In the genomic region with DNA sequence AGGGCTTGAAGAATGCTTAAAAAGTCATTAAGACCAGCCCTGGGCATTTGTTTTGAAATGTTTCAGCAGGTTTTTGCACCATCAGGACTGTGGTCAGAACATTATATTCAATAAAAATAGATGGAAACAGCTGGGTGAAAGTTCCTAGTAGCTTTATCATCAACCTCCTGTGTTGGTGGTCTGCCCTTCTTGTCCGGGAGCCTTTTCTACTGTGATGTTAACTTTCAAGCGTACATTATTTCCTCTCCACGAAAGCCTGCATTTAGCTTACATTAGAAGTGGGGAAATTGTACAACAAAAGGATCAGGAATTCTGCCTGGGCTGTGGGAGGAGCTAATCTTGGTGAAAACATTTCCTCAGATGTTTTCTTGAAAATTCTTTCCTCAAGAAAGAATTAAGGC, we compare ENCODE assay signal across 25 cellular contexts.
DNase-seq lines count a peak whose midpoint lies in the region; TF ChIP-seq lines count a peak whose summit lies in the region.
"Had no signal": no experiment of that assay in that cellular context is flagged by ENCODE, and none has a peak within 500 bp of the region (broad histone marks: within the 10 kb centered on the region; RNA-seq: fewer than 3 reads in every experiment).

No MANE protein-coding gene starts in this region.

- H3K4me3 ChIP-seq in AG04449 (ENCODE audit: low read depth, low read length) (no peak overlapping the region), SJCRH30 (no peak overlapping the region), osteoblast (ENCODE audit: insufficient read depth, low read length) (no peak overlapping the region)
- H3K4me3 ChIP-seq: A549, body of pancreas, HAP-1, spleen had no signal

- H3K79me2 ChIP-seq in osteoblast (ENCODE audit: insufficient read depth, low read length) = no peaks in the 10 kb centered on the region

- H4K20me1 ChIP-seq in osteoblast (ENCODE audit: insufficient read depth, low read length) = no peaks in the 10 kb centered on the region

- H3K4me1 ChIP-seq in SJCRH30 = peaks cover 59% of the 10 kb centered on the region
- H3K4me1 ChIP-seq in osteoblast (ENCODE audit: insufficient read depth, low read length) = peaks cover 4% of the 10 kb centered on the region
- H3K4me1 ChIP-seq: A549, body of pancreas, HAP-1, spleen had no signal

- H3K4me2 ChIP-seq in osteoblast (ENCODE audit: insufficient read depth, low read length) = no peak overlapping the region
- H3K4me2 ChIP-seq: A549 had no signal

- CTCF ChIA-PET in AG04449 (lab: Yijun Ruan, JAX) = interaction anchor here (0.8 to 6.8 kb wide), 13 partner anchors 10 to 189 kb away, joined by 3 to 86 read pairs (median 4); no protein-coding TSS in a partner anchor

- H3K27ac ChIP-seq in SJCRH30 (peak overlapping the region; percentile 72), osteoblast (ENCODE audit: low read depth, low read length) (no peak overlapping the region)
- H3K27ac ChIP-seq: A549, body of pancreas, epithelial cell of prostate, spleen had no signal

- TF ChIP-seq CTCF in AG04449 (IDR thresholded peaks at IDR 0.05; ENCODE audit: insufficient read depth, low read length, missing control alignments) (no peak), osteoblast (IDR thresholded peaks at IDR 0.05; ENCODE audit: extremely low read depth, low read depth, low read length) (no peak), GM20000 (IDR thresholded peaks at IDR 0.05; ENCODE audit: extremely low read depth, missing control alignments) (no peak)

- peak overlapping the region; percentile 4 for H2AFZ ChIP-seq in osteoblast (ENCODE audit: low read length)

- H3K27me3 ChIP-seq in SJCRH30 = no peaks in the 10 kb centered on the region
- H3K27me3 ChIP-seq in osteoblast (ENCODE audit: insufficient read depth, low read length) = no peaks in the 10 kb centered on the region
- H3K27me3 ChIP-seq: body of pancreas had no signal

- H3K9me3 ChIP-seq in SJCRH30 (replicated peaks) (no peaks in the 10 kb centered on the region), osteoblast (ENCODE audit: low read depth, low read length) (no peaks in the 10 kb centered on the region)
- H3K9me3 ChIP-seq: A549, body of pancreas, HAP-1, spleen had no signal

- H3K36me3 ChIP-seq in SJCRH30 = no peaks in the 10 kb centered on the region
- H3K36me3 ChIP-seq in osteoblast (ENCODE audit: insufficient read depth, low read length) = peaks cover 80% of the 10 kb centered on the region
- H3K36me3 ChIP-seq: HAP-1, spleen had no signal

- POLR2A ChIA-PET in AG04449 (lab: Yijun Ruan, JAX) = interaction anchor here (0.6 to 1.2 kb wide), 2 partner anchors 39 to 108 kb away, joined by 3 to 4 read pairs; no protein-coding TSS in a partner anchor

- DNase-seq in AG04449 (ENCODE audit: low read depth, low spot score) = peak; percentile 16
- DNase-seq in SJCRH30 = peak; percentile 80 to 94
- DNase-seq in fibroblast of gingiva (ENCODE audit: low read depth) = peak; percentile 9
- DNase-seq in osteoblast (ENCODE audit: insufficient read length, low spot score, missing footprints) = no peak
- DNase-seq in activated CD4-positive, alpha-beta T cell treated with anti-CD3 and anti-CD28 coated beads for 48 hours = no peak
- no peak for DNase-seq in AG08396 (ENCODE audit: low spot score)
- DNase-seq in GM20000 (ENCODE audit: low spot score) = no peak
- DNase-seq in NCI-H1092 (lab: John Stamatoyannopoulos, UW) = no peak
- DNase-seq: activated CD4-positive, alpha-beta memory T cell treated with anti-CD3 and anti-CD28 coated beads, Interleukin-2, amount 10 ng/mL, durations not matched to agents 7 days and 5 days; activated naive CD4-positive, alpha-beta T cell treated with anti-CD3 and anti-CD28 coated beads for 36 hours; activated T-cell treated with anti-CD3 and anti-CD28 coated beads, Interleukin-2, amount 50 U/mL, for 1 hour; body of pancreas; CD4-positive, CD25-positive, alpha-beta regulatory T cell; DMS53; head of caudate nucleus; naive B cell; NCI-H1436; NCI-H69; SIG-M5; spleen; stimulated activated CD4-positive, alpha-beta T cell treated with anti-CD3 and anti-CD28 coated beads, Interleukin-4, amount 100 ng/mL, for 4 hours; T-helper 2 cell had no signal

Comparison
In these comparisons a context has a peak if more than half of its experiments do, and no peak if none do; other contexts are left out.
1. DNase-seq: peak in AG04449 (single experiment), SJCRH30 (2 of 2) and fibroblast of gingiva (single experiment); none in osteoblast (single experiment), activated CD4-positive, alpha-beta T cell treated with anti-CD3 and anti-CD28 coated beads for 48 hours (single experiment), AG08396 (single experiment), GM20000 (single experiment) and NCI-H1092 (single experiment).